ENCODE assay signal across 24 cellular contexts in the genomic region with DNA sequence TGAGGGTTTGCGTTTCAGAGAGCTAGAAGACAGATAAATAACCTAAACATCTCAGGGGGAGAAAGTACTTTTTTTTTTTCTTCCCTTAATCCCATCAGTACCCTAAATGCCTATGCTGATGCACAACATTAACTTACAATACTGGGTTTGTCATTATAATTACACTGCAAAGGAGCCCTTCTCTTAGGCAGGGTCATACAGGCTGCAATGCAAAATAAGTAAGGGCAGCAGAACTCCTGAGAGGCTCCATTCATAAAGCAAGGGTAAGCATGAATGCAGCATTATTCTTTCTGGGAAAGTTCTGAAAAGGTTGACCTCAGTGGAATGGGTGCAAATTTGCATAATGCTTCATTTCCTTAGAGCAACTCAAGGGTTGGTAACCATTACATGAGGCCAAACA.
DNase-seq lines count a peak whose midpoint lies in the region; ATAC-seq, FAIRE-seq and TF ChIP-seq lines count a peak whose summit lies in the region.
"Had no signal": no experiment of that assay in that cellular context is flagged by ENCODE, and none has a peak within 500 bp of the region (broad histone marks: within the 10 kb centered on the region; RNA-seq: fewer than 3 reads in every experiment).

No MANE protein-coding gene starts in this region.

- no peak overlapping the region for H3K9ac ChIP-seq in HUES6 (ENCODE audit: low read length)
- H3K9ac ChIP-seq in H1 (replicated peaks in 1 of 4; ENCODE audit: extremely low read depth in 1 of 4, low read depth in 3 of 4, low read length in 3 of 4): no peak overlapping the region
- H3K9ac ChIP-seq in iPS-18a (ENCODE audit: low read length): no peak overlapping the region
- H3K9ac ChIP-seq: BLaER1 had no signal

- no peak overlapping the region for H2BK5ac ChIP-seq in H1 (ENCODE audit: low read depth, low read length)

- no peak overlapping the region for H3K18ac ChIP-seq in H1 (ENCODE audit: extremely low read depth, low read length)

- no peaks in the 10 kb centered on the region for H3K79me1 ChIP-seq in H1 (ENCODE audit: low read depth, low read length)

- H3K9me3 Mint-ChIP-seq in activated CD4-positive, alpha-beta T cell treated with anti-CD3 and anti-CD28 coated beads for 36 hours (ENCODE audit: low read depth): no peaks in the 10 kb centered on the region
- peaks cover 0 to 6% of the 10 kb centered on the region in 2 donors for H3K9me3 Mint-ChIP-seq in stimulated activated naive B cell treated with anti-CD40 and anti-IgM and Interleukin-4, amounts not matched to agents 10 μg/mL and 1 μg/mL and 100 μg/mL, for 72 hours
- H3K9me3 Mint-ChIP-seq: CD4-positive, alpha-beta T cell had no signal

- DNase-seq in COLO829 (ENCODE audit: low spot score): peak; percentile 50
- DNase-seq in H1 (ENCODE audit: low read depth in 1 of 2, low spot score in 2 of 2): peak in 1 of 2 experiments; percentile 7
- DNase-seq in activated CD4-positive, alpha-beta T cell treated with anti-CD3 and anti-CD28 coated beads for 36 hours: no peak
- DNase-seq in stimulated activated naive B cell treated with anti-CD40 and anti-IgM and Interleukin-4, amounts not matched to agents 10 μg/mL and 1 μg/mL and 100 μg/mL, for 72 hours: no peak
- no peak for DNase-seq in upper lobe of left lung
- DNase-seq: ACHN; CD4-positive, alpha-beta T cell; DND-41; GOT3; MV-4-11; NCI-H1694; NCI-H2081 treated with DMSO at 0.1 percent for 48 hours; NCI-H2171 treated with DMSO at 0.1 percent for 48 hours; NCI-H524 treated with DMSO at 0.1 percent for 48 hours; OCI-M1; Right ventricle myocardium superior; SW 1271 had no signal

- H3K4me2 ChIP-seq in H1 (ENCODE audit: insufficient read depth in 1 of 2, low read depth in 2 of 2, low read length in 2 of 2): peak overlapping the region in 1 of 2 experiments; percentile 36; a peak in 2 of 4 replicates
- H3K4me2 ChIP-seq: BLaER1 had no signal

- no peak overlapping the region for H2AFZ ChIP-seq in H1 (ENCODE audit: low read length)

- H3K4me3 ChIP-seq in HUES6 (ENCODE audit: low read depth, low read length): peak overlapping the region; percentile 12; the same call in 1 of the 2 replicates
- H3K4me3 ChIP-seq in H1 (ENCODE audit: extremely low read depth in 1 of 4, insufficient read depth in 2 of 4, low read depth in 3 of 4, low read length in 4 of 4): peak overlapping the region in 1 of 4 experiments; percentile 25; a peak in 1 of 8 replicates
- H3K4me3 ChIP-seq in iPS-18a (ENCODE audit: low read length): peak overlapping the region; percentile 27
- no peak overlapping the region for H3K4me3 ChIP-seq in upper lobe of left lung
- H3K4me3 ChIP-seq: BLaER1 had no signal

- peaks cover 12% of the 10 kb centered on the region; the same call in 1 of the 2 replicates for H3K4me1 ChIP-seq in HUES6 (ENCODE audit: control insufficient read depth, insufficient read depth, low read length)
- H3K4me1 ChIP-seq in H1 (replicated peaks in 1 of 4; ENCODE audit: control insufficient read depth in 3 of 4, insufficient read depth in 4 of 4, low read length in 3 of 4): peaks cover 0 to 10% (median 0%) of the 10 kb centered on the region in 4 experiments; a peak in 2 of 7 replicates
- peaks cover 17% of the 10 kb centered on the region for H3K4me1 ChIP-seq in iPS-18a (ENCODE audit: control insufficient read depth, low read depth, low read length)
- no peaks in the 10 kb centered on the region for H3K4me1 ChIP-seq in upper lobe of left lung
- H3K4me1 ChIP-seq: BLaER1 had no signal

- no peak overlapping the region for H2AK5ac ChIP-seq in H1 (ENCODE audit: low read depth, low read length)

- no peak overlapping the region for H2BK20ac ChIP-seq in H1 (ENCODE audit: low read length)

- no peaks in the 10 kb centered on the region for H3K79me2 ChIP-seq in H1 (ENCODE audit: control insufficient read depth in 1 of 2, insufficient read depth in 2 of 2, low read length in 2 of 2)

- no peaks in the 10 kb centered on the region for H3K36me3 Mint-ChIP-seq in activated CD4-positive, alpha-beta T cell treated with anti-CD3 and anti-CD28 coated beads for 36 hours (ENCODE audit: low read depth)
- no peaks in the 10 kb centered on the region for H3K36me3 Mint-ChIP-seq in stimulated activated naive B cell treated with anti-CD40 and anti-IgM and Interleukin-4, amounts not matched to agents 10 μg/mL and 1 μg/mL and 100 μg/mL, for 72 hours
- H3K36me3 Mint-ChIP-seq: IgD-negative memory B cell had no signal

- no peak for TF ChIP-seq EP300 in H1 (IDR thresholded peaks at IDR 0.05; ENCODE audit: borderline replicate concordance in 1 of 2, low read depth in 2 of 2, low read length in 2 of 2)
- TF ChIP-seq EP300 in upper lobe of left lung (IDR thresholded peaks at IDR 0.05): no peak

- H2BK12ac ChIP-seq in H1 (ENCODE audit: low read depth, low read length): no peak overlapping the region

- no peaks in the 10 kb centered on the region for H4K20me1 ChIP-seq in H1 (replicated peaks in 1 of 2; ENCODE audit: control insufficient read depth in 1 of 2, insufficient read depth in 2 of 2, low read length in 2 of 2)
- H4K20me1 ChIP-seq: BLaER1 had no signal

- FAIRE-seq in H1 (lab: Jason Lieb, UNC): peak; percentile 42
- FAIRE-seq: GM12891 had no signal

- no peak overlapping the region for H3K4me3 Mint-ChIP-seq in activated CD4-positive, alpha-beta T cell treated with anti-CD3 and anti-CD28 coated beads for 36 hours
- H3K4me3 Mint-ChIP-seq in stimulated activated naive B cell treated with anti-CD40 and anti-IgM and Interleukin-4, amounts not matched to agents 10 μg/mL and 1 μg/mL and 100 μg/mL, for 72 hours: no peak overlapping the region
- H3K4me3 Mint-ChIP-seq: CD4-positive, alpha-beta T cell; IgD-negative memory B cell had no signal

- no peak for ATAC-seq in activated CD4-positive, alpha-beta T cell treated with anti-CD3 and anti-CD28 coated beads for 36 hours
- no peak for ATAC-seq in stimulated activated naive B cell treated with anti-CD40 and anti-IgM and Interleukin-4, amounts not matched to agents 10 μg/mL and 1 μg/mL and 100 μg/mL, for 72 hours (replicated peaks)
- no peak for ATAC-seq in upper lobe of left lung (ENCODE audit: low FRiP score in 2 of 2)
- no peak for ATAC-seq in GM18519 (IDR thresholded peaks at IDR 0.05; ENCODE audit: low FRiP score, unreplicated experiment)

- intact Hi-C loops in activated CD4-positive, alpha-beta T cell treated with anti-CD3 and anti-CD28 coated beads for 36 hours (cut with DNase I, micrococcal nuclease): no loop called here

- no peak overlapping the region for H2BK120ac ChIP-seq in H1 (replicated peaks; ENCODE audit: low read depth, low read length)

- no peak overlapping the region for H3K23ac ChIP-seq in H1 (ENCODE audit: insufficient read length)

- no peak overlapping the region for H2BK15ac ChIP-seq in H1 (ENCODE audit: low read length)

- H3K27me3 ChIP-seq in HUES6 (ENCODE audit: control insufficient read depth, insufficient read depth, low read length) (peaks cover 4% of the 10 kb centered on the region; the same call in 1 of the 2 replicates), H1 (replicated peaks in 1 of 4; ENCODE audit: control insufficient read depth in 3 of 4, extremely low read depth in 1 of 4, insufficient read depth in 3 of 4, low read length in 3 of 4) (no peaks in the 10 kb centered on the region; a peak in 1 of 7 replicates), iPS-18a (ENCODE audit: control insufficient read depth, insufficient read depth, low read length) (no peaks in the 10 kb centered on the region), upper lobe of left lung (no peaks in the 10 kb centered on the region)
- H3K27me3 ChIP-seq: BLaER1 had no signal

- H3K27ac Mint-ChIP-seq in activated CD4-positive, alpha-beta T cell treated with anti-CD3 and anti-CD28 coated beads for 36 hours: no peak overlapping the region
- no peak overlapping the region for H3K27ac Mint-ChIP-seq in stimulated activated naive B cell treated with anti-CD40 and anti-IgM and Interleukin-4, amounts not matched to agents 10 μg/mL and 1 μg/mL and 100 μg/mL, for 72 hours
- H3K27ac Mint-ChIP-seq: CD4-positive, alpha-beta T cell; IgD-negative memory B cell had no signal

- H3K56ac ChIP-seq in H1 (replicated peaks; ENCODE audit: insufficient read length, low read depth, low read length): no peak overlapping the region

- no peak for TF ChIP-seq CTCF in H1 (IDR thresholded peaks at IDR 0.05; ENCODE audit: control extremely low read depth in 1 of 3, insufficient read depth in 1 of 3, low read depth in 1 of 3, low read length in 3 of 3)
- no peak for TF ChIP-seq CTCF in upper lobe of left lung (IDR thresholded peaks at IDR 0.05)

- TF ChIP-seq RAD21 in H1 (IDR thresholded peaks at IDR 0.05 in 1 of 2, conservative IDR thresholded peaks at IDR 0.05 in 1 of 2; ENCODE audit: low read depth in 2 of 2, low read length in 2 of 2): no peak

- no peaks in the 10 kb centered on the region for H3K4me1 Mint-ChIP-seq in activated CD4-positive, alpha-beta T cell treated with anti-CD3 and anti-CD28 coated beads for 36 hours
- no peaks in the 10 kb centered on the region for H3K4me1 Mint-ChIP-seq in stimulated activated naive B cell treated with anti-CD40 and anti-IgM and Interleukin-4, amounts not matched to agents 10 μg/mL and 1 μg/mL and 100 μg/mL, for 72 hours
- H3K4me1 Mint-ChIP-seq: IgD-negative memory B cell had no signal

- H3K27me3 Mint-ChIP-seq in activated CD4-positive, alpha-beta T cell treated with anti-CD3 and anti-CD28 coated beads for 36 hours: no peaks in the 10 kb centered on the region
- no peaks in the 10 kb centered on the region for H3K27me3 Mint-ChIP-seq in stimulated activated naive B cell treated with anti-CD40 and anti-IgM and Interleukin-4, amounts not matched to agents 10 μg/mL and 1 μg/mL and 100 μg/mL, for 72 hours
- H3K27me3 Mint-ChIP-seq: CD4-positive, alpha-beta T cell; IgD-negative memory B cell had no signal

- H3K27ac ChIP-seq in HUES6 (ENCODE audit: low read depth, low read length) (no peak overlapping the region), H1 (ENCODE audit: low read depth, low read length) (no peak overlapping the region; the same call in 1 of the 2 replicates), iPS-18a (ENCODE audit: low read length) (no peak overlapping the region), upper lobe of left lung (no peak overlapping the region)
- H3K27ac ChIP-seq: 22Rv1, BLaER1 had no signal

- TF ChIP-seq POLR2A in H1 (IDR thresholded peaks at IDR 0.05; ENCODE audit: control extremely low read depth in 1 of 2, low read depth in 2 of 2, low read length in 2 of 2) (no peak), upper lobe of left lung (IDR thresholded peaks at IDR 0.05) (no peak)

- no peak overlapping the region for H3K14ac ChIP-seq in H1 (ENCODE audit: insufficient read length)

- POLR2A ChIA-PET in H1 (lab: Charles Lee; ENCODE audit: partially characterized antibody): no interaction called here
- POLR2A ChIA-PET in activated CD4-positive, alpha-beta T cell treated with anti-CD3 and anti-CD28 coated beads for 36 hours (lab: Charles Lee): no interaction called here

- H3K36me3 ChIP-seq in HUES6 (ENCODE audit: control insufficient read depth, insufficient read depth, low read length): no peaks in the 10 kb centered on the region
- no peaks in the 10 kb centered on the region; a peak in 1 of 8 replicates for H3K36me3 ChIP-seq in H1 (ENCODE audit: control insufficient read depth in 2 of 4, insufficient read depth in 4 of 4, low read length in 3 of 4)
- H3K36me3 ChIP-seq in iPS-18a (ENCODE audit: control insufficient read depth, low read depth, low read length): no peaks in the 10 kb centered on the region
- H3K36me3 ChIP-seq in upper lobe of left lung: no peaks in the 10 kb centered on the region
- H3K36me3 ChIP-seq: BLaER1 had no signal

- H3K4ac ChIP-seq in H1 (replicated peaks; ENCODE audit: insufficient read length, low read depth, low read length): no peak overlapping the region

- no peak overlapping the region for H4K5ac ChIP-seq in H1 (ENCODE audit: insufficient read length, low read depth, low read length)

- H3K23me2 ChIP-seq in H1 (ENCODE audit: low read depth, low read length): no peaks in the 10 kb centered on the region

- H3K9me3 ChIP-seq in HUES6 (ENCODE audit: control insufficient read depth, insufficient read depth, low read depth, low read length) (peaks cover 29% of the 10 kb centered on the region), H1 (ENCODE audit: insufficient read depth in 2 of 2, low read depth in 1 of 2, low read length in 1 of 2) (peaks cover 0 to 4% of the 10 kb centered on the region in 2 experiments; a peak in 1 of 4 replicates), iPS-18a (ENCODE audit: control insufficient read depth, low read depth, low read length) (peaks cover 16% of the 10 kb centered on the region), upper lobe of left lung (no peaks in the 10 kb centered on the region)

- CTCF ChIA-PET in H1 (lab: Charles Lee; ENCODE audit: partially characterized antibody): interaction anchor here (0.7 kb wide), 1 partner anchor 78 kb away, joined by 3 read pairs; no protein-coding TSS in a partner anchor
- CTCF ChIA-PET in activated CD4-positive, alpha-beta T cell treated with anti-CD3 and anti-CD28 coated beads for 36 hours (lab: Charles Lee): no interaction called here

- no peak overlapping the region for H4K8ac ChIP-seq in H1 (ENCODE audit: extremely low read depth, insufficient read depth, low read length)

- WGBS in H1 (ENCODE audit: extremely low coverage in 1 of 2, insufficient coverage in 1 of 2, insufficient read length in 1 of 2, insufficient replicate concordance in 2 of 2, low coverage in 1 of 2, low lambda C conversion rate in 2 of 2, missing lambda C conversion rate in 1 of 2), 2 experiments: 0% methylated on average over 1 of the region's 1 CpG; no CpG with 5 or more reads in 1 of the 2 experiments
- WGBS in upper lobe of left lung, 2 donors: 38 to 46% methylated on average over 1 of the region's 1 CpG

- H4K91ac ChIP-seq in H1 (replicated peaks; ENCODE audit: insufficient read length, low read length): no peak overlapping the region

Comparison
In these comparisons a context has a peak if more than half of its experiments do, and no peak if none do; other contexts are left out.
1. H3K4me3 ChIP-seq: peak in HUES6 (single experiment) and iPS-18a (single experiment); none in upper lobe of left lung (0 of 4).